Comparison of ENCODE assay signal across 8 cellular contexts in the genomic region with DNA sequence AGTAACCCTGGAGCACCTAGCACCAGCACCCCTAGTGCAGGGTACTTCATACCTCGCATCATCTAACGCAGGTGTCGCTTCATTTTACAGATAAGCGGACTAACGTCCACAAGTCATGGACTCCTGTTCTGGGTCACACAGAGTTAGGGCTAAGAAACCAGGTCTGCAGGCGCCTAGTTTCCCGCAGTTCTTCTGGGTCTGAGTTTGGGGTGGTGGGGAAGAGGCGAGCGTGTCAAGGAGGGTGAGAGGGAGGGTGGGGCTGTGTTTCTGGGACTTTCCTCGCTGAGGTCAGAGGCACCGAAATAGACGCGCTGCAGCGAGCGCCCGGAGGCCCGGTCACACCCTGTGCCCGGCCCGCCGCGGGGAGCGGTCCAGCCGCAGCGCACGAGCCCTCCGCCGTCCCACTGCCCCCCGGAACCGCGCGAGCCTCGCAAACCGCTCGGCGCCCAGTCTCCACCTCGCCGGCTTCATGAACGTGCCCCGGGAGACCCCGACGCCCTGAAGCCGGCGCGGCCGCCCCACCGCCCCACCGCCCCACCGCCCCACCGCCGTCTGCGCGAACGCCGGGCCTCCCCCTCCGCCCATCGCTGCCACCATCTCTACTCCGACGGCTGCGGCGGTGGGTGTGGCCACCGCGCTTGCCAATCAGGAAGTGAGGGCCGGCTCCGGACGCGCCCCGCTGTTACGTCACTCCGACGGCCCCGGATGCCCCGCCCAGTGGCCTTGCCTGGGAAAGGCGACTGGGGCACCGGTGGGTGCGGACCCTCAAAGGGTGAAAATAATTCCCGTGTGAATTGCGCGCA. TPM values are rescaled to one million over a fixed set of nuclear protein-coding genes. Genes with fewer than 3 reads are reported as not detected.
DNase-seq lines count a peak whose midpoint lies in the region; ATAC-seq lines count a peak whose summit lies in the region.

No MANE protein-coding gene starts in this region.

- no peak overlapping the region for H3K14ac ChIP-seq in neuronal stem cell (ENCODE audit: low read length)

- H3K36me3 ChIP-seq in Karpas-422 (ENCODE audit: insufficient read depth, low read length) (no peaks in the 10 kb centered on the region), SJCRH30 (no peaks in the 10 kb centered on the region), neuronal stem cell (replicated peaks in 1 of 2; ENCODE audit: control insufficient read depth in 2 of 2, insufficient read depth in 2 of 2, low read length in 2 of 2) (no peaks in the 10 kb centered on the region)

- peak overlapping the region; percentile 71 for H2AFZ ChIP-seq in Karpas-422 (ENCODE audit: low read length)
- H2AFZ ChIP-seq in neuronal stem cell (ENCODE audit: low read length), result peak overlapping the region; percentile 59

- peak overlapping the region; percentile 58 for H3K27ac ChIP-seq in Karpas-422 (ENCODE audit: low read length)
- H3K27ac ChIP-seq in SJCRH30, result peak overlapping the region; percentile 29; the same call in 1 of the 2 replicates
- H3K27ac ChIP-seq in neuronal stem cell (replicated peaks; ENCODE audit: low read length), result no peak overlapping the region

- peak overlapping the region; percentile 92 for H3K18ac ChIP-seq in neuronal stem cell (ENCODE audit: low read length)

- H3K9ac ChIP-seq in Karpas-422 (ENCODE audit: low read length) (peak overlapping the region; percentile 73), neuronal stem cell (ENCODE audit: low read depth, low read length, poor library complexity) (no peak overlapping the region)

- peak; percentile 71 for DNase-seq in DMS79 treated with DMSO at 0.1 percent for 48 hours (lab: John Stamatoyannopoulos, UW)
- peak; percentile 97 for DNase-seq in Karpas-422
- peak; percentile 53 to 55 for DNase-seq in SJCRH30
- DNase-seq in activated naive CD4-positive, alpha-beta T cell (lab: John Stamatoyannopoulos, UW), result peak; percentile 51 to 79 (median 68)
- peak; percentile 69 for DNase-seq in foreskin melanocyte
- DNase-seq in neuronal stem cell (ENCODE audit: low spot score), result peak; percentile 78
- DNase-seq in stromal cell of bone marrow (ENCODE audit: low read depth), result peak; percentile 67

- H3K4me1 ChIP-seq in Karpas-422 (ENCODE audit: low read length) (peaks cover 30% of the 10 kb centered on the region), SJCRH30 (peaks cover 11% of the 10 kb centered on the region), neuronal stem cell (ENCODE audit: control insufficient read depth in 2 of 2, insufficient read depth in 1 of 2, low read depth in 1 of 2, low read length in 2 of 2) (peaks cover 25 to 30% of the 10 kb centered on the region in 2 donors)

- no CpG with 5 or more reads among the region's 78 CpGs for WGBS in neuronal stem cell (ENCODE audit: extremely low coverage in 2 of 2, insufficient read length in 2 of 2, insufficient replicate concordance in 1 of 2), 2 donors

- H2BK15ac ChIP-seq in neuronal stem cell (ENCODE audit: low read length), result peak overlapping the region; percentile 50

- H3K9me2 ChIP-seq in Karpas-422 (replicated peaks; ENCODE audit: insufficient read depth, low read length), result no peaks in the 10 kb centered on the region

- H3K4ac ChIP-seq in neuronal stem cell (ENCODE audit: low read length), result no peak overlapping the region

- H2AK5ac ChIP-seq in neuronal stem cell (ENCODE audit: low read depth, low read length), result no peak overlapping the region

- peak overlapping the region; percentile 75 for H3K4me2 ChIP-seq in Karpas-422 (ENCODE audit: low read depth, low read length, poor library complexity, severe bottlenecking)
- peak overlapping the region; percentile 61 for H3K4me2 ChIP-seq in neuronal stem cell (ENCODE audit: insufficient read depth, low read length, poor library complexity, severe bottlenecking)

- no peaks in the 10 kb centered on the region for H3K79me1 ChIP-seq in neuronal stem cell (ENCODE audit: low read depth, low read length)

- H4K20me1 ChIP-seq in Karpas-422 (ENCODE audit: insufficient read depth, low read depth, low read length), result no peaks in the 10 kb centered on the region

- H2BK120ac ChIP-seq in neuronal stem cell (ENCODE audit: low read depth, low read length), result no peak overlapping the region

- H3K9me3 ChIP-seq in Karpas-422 (ENCODE audit: low read length) (no peaks in the 10 kb centered on the region), SJCRH30 (replicated peaks) (no peaks in the 10 kb centered on the region), neuronal stem cell (replicated peaks in 1 of 2; ENCODE audit: control insufficient read depth in 2 of 2, insufficient read depth in 1 of 2, low read depth in 1 of 2, low read length in 2 of 2) (no peaks in the 10 kb centered on the region)

- peak overlapping the region; percentile 59 for H3K4me3 ChIP-seq in Karpas-422 (ENCODE audit: low read length)
- peak overlapping the region; percentile 22; the same call in 1 of the 2 replicates for H3K4me3 ChIP-seq in SJCRH30
- peak overlapping the region in 1 of 2 donors; percentile 81 for H3K4me3 ChIP-seq in neuronal stem cell (ENCODE audit: low read length in 2 of 2)

- H4K8ac ChIP-seq in neuronal stem cell (ENCODE audit: low read depth, low read length), result no peak overlapping the region

- no peaks in the 10 kb centered on the region for H3K79me2 ChIP-seq in Karpas-422 (ENCODE audit: low read length)

- no peak overlapping the region for H2BK5ac ChIP-seq in neuronal stem cell (ENCODE audit: low read length)

- H3K27me3 ChIP-seq in Karpas-422 (ENCODE audit: low read length), result no peaks in the 10 kb centered on the region
- no peaks in the 10 kb centered on the region for H3K27me3 ChIP-seq in SJCRH30
- H3K27me3 ChIP-seq in neuronal stem cell (ENCODE audit: control insufficient read depth in 3 of 3, insufficient read depth in 3 of 3, low read depth in 1 of 3, low read length in 3 of 3), result peaks cover 0 to 2% (median 0%) of the 10 kb centered on the region in 3 experiments

- no peak overlapping the region for H2BK12ac ChIP-seq in neuronal stem cell (ENCODE audit: low read length)

- H3K23ac ChIP-seq in neuronal stem cell (ENCODE audit: low read depth, low read length, poor library complexity), result peak overlapping the region; percentile 14

- no peak overlapping the region for H4K91ac ChIP-seq in neuronal stem cell (ENCODE audit: low read depth, low read length, poor library complexity)

- peak; percentile 63 for ATAC-seq in GM21717 (IDR thresholded peaks at IDR 0.05; ENCODE audit: unreplicated experiment)

RNA-seq across cellular contexts. Expression of a gene that starts 12.3 kb away (rescaled TPM):
- total RNA-seq in Karpas-422 (2014; rRNA removed; shearing (Covaris generic); ENCODE audit: low replicate concordance), result 67.3 and 88.2 TPM in 2 replicates
- total RNA-seq in SJCRH30 (2014; rRNA removed; shearing (Covaris generic)), result 5.8 and 6.8 TPM in 2 replicates
- polyA plus RNA-seq in neuronal stem cell (2013, experiment 1 of 2), result 19.2 TPM
- 19.4 TPM for polyA plus RNA-seq in neuronal stem cell (2013, experiment 2 of 2)

RNA-seq across cellular contexts. Expression of a gene that starts 24.7 kb away (rescaled TPM):
- total RNA-seq in Karpas-422 (2014; rRNA removed; shearing (Covaris generic); ENCODE audit: low replicate concordance), result 3.0 and 5.6 TPM in 2 replicates
- not detected in 2 replicates for total RNA-seq in SJCRH30 (2014; rRNA removed; shearing (Covaris generic))
- polyA plus RNA-seq in neuronal stem cell (2013, experiment 1 of 2), result 0.03 TPM
- polyA plus RNA-seq in neuronal stem cell (2013, experiment 2 of 2), result 0.01 TPM

RNA-seq across cellular contexts. Expression of a gene that starts 55.8 kb away (rescaled TPM):
- total RNA-seq in Karpas-422 (2014; rRNA removed; shearing (Covaris generic); ENCODE audit: low replicate concordance), result 2.1 and 2.2 TPM in 2 replicates
- 29.7 and 30.6 TPM in 2 replicates for total RNA-seq in SJCRH30 (2014; rRNA removed; shearing (Covaris generic))
- 22.9 TPM for polyA plus RNA-seq in neuronal stem cell (2013, experiment 1 of 2)
- 22.9 TPM for polyA plus RNA-seq in neuronal stem cell (2013, experiment 2 of 2)
